ENCODE assay signal across 15 cellular contexts in genomic region chr13:20796791-20797513, GRCh38. TPM values are rescaled to one million over a fixed set of nuclear protein-coding genes. Genes with fewer than 3 reads are reported as not detected.
DNase-seq lines count a peak whose midpoint lies in the region; ATAC-seq and TF ChIP-seq lines count a peak whose summit lies in the region.
"Had no signal": no experiment of that assay in that cellular context is flagged by ENCODE, and none has a peak within 500 bp of the region (broad histone marks: within the 10 kb centered on the region; RNA-seq: fewer than 3 reads in every experiment).

No MANE protein-coding gene starts in this region.

- no peaks in the 10 kb centered on the region for H3K9me3 Mint-ChIP-seq in HFFc6
- no peaks in the 10 kb centered on the region for H3K9me3 Mint-ChIP-seq in naive B cell
- H3K9me3 Mint-ChIP-seq in natural killer cell treated with Interleukin-12 subunit alpha and Interleukin-12 subunit beta and Interleukin-15 and Interleukin-18, amount 100 ng/mL, for 72 hours, result no peaks in the 10 kb centered on the region
- H3K9me3 Mint-ChIP-seq: activated naive CD4-positive, alpha-beta T cell treated with anti-CD3 and anti-CD28 coated beads for 36 hours had no signal

- H3K27me3 Mint-ChIP-seq in HFFc6 (ENCODE audit: insufficient read depth), result no peaks in the 10 kb centered on the region
- no peaks in the 10 kb centered on the region for H3K27me3 Mint-ChIP-seq in naive B cell
- H3K27me3 Mint-ChIP-seq in natural killer cell treated with Interleukin-12 subunit alpha and Interleukin-12 subunit beta and Interleukin-15 and Interleukin-18, amount 100 ng/mL, for 72 hours, result no peaks in the 10 kb centered on the region

- H3K36me3 ChIP-seq in adipocyte (ENCODE audit: control insufficient read depth, insufficient read depth, low read length, severe bottlenecking), result peaks cover 21% of the 10 kb centered on the region

- H3K9ac ChIP-seq in adipocyte (ENCODE audit: low read length), result peak overlapping the region; percentile 3

- H3K4me1 Mint-ChIP-seq in HFFc6 (ENCODE audit: low read depth), result peaks cover 34% of the 10 kb centered on the region
- peaks cover 4 to 18% (median 11%) of the 10 kb centered on the region in 3 donors for H3K4me1 Mint-ChIP-seq in naive B cell
- H3K4me1 Mint-ChIP-seq in natural killer cell treated with Interleukin-12 subunit alpha and Interleukin-12 subunit beta and Interleukin-15 and Interleukin-18, amount 100 ng/mL, for 72 hours (ENCODE audit: low read depth in 2 of 2), result peaks cover 0 to 7% of the 10 kb centered on the region in 2 donors

- H3K27ac Mint-ChIP-seq in HFFc6 (peak overlapping the region; percentile 83), naive B cell (peak overlapping the region in 4 of 6 donors; percentile 38 to 78 (median 59))
- H3K27ac Mint-ChIP-seq in natural killer cell treated with Interleukin-12 subunit alpha and Interleukin-12 subunit beta and Interleukin-15 and Interleukin-18, amount 100 ng/mL, for 72 hours, result no peak overlapping the region
- H3K27ac Mint-ChIP-seq: activated naive CD4-positive, alpha-beta T cell treated with anti-CD3 and anti-CD28 coated beads for 36 hours had no signal

- peaks cover 16% of the 10 kb centered on the region for H3K4me1 ChIP-seq in adipocyte (ENCODE audit: control insufficient read depth, insufficient read depth, low read length)
- H3K4me1 ChIP-seq: colonic mucosa had no signal

- H3K4me3 ChIP-seq in adipocyte (ENCODE audit: low read length), result no peak overlapping the region
- H3K4me3 ChIP-seq: colonic mucosa, K562 had no signal

- TF ChIP-seq CTCF in HFFc6 (IDR thresholded peaks at IDR 0.05), result no peak

- ATAC-seq in naive B cell (ENCODE audit: low read depth in 2 of 2), result no peak
- ATAC-seq in natural killer cell treated with Interleukin-12 subunit alpha and Interleukin-12 subunit beta and Interleukin-15 and Interleukin-18, amount 100 ng/mL, for 72 hours, result no peak
- ATAC-seq: K562 had no signal

- peaks cover 28% of the 10 kb centered on the region for H3K36me3 Mint-ChIP-seq in HFFc6 (ENCODE audit: low read depth)
- H3K36me3 Mint-ChIP-seq in naive B cell, result peaks cover 0 to 13% of the 10 kb centered on the region in 2 donors
- H3K36me3 Mint-ChIP-seq in natural killer cell treated with Interleukin-12 subunit alpha and Interleukin-12 subunit beta and Interleukin-15 and Interleukin-18, amount 100 ng/mL, for 72 hours, result peaks cover 20% of the 10 kb centered on the region

- H3K9me3 ChIP-seq in adipocyte (ENCODE audit: control insufficient read depth, low read length), result no peaks in the 10 kb centered on the region
- H3K9me3 ChIP-seq: colonic mucosa had no signal

- H3K27me3 ChIP-seq in adipocyte (replicated peaks; ENCODE audit: control insufficient read depth, insufficient read depth, low read length), result no peaks in the 10 kb centered on the region
- H3K27me3 ChIP-seq: colonic mucosa had no signal

- DNase-seq in AG20443 (ENCODE audit: low spot score) (peak; percentile 26), HFFc6 (peak; percentile 60), adipocyte (ENCODE audit: low read depth) (peak; percentile 36), naive B cell (no peak), NCI-H446 (lab: John Stamatoyannopoulos, UW) (no peak), UCSD-AML1 (lab: John Stamatoyannopoulos, UW; ENCODE audit: unreplicated experiment) (no peak)
- DNase-seq in activated CD4-positive, alpha-beta T cell treated with anti-CD3 and anti-CD28 coated beads, Interleukin-2, amount 50 U/mL, for 4 hours, result no peak
- DNase-seq in natural killer cell treated with Interleukin-12 subunit alpha and Interleukin-12 subunit beta and Interleukin-15 and Interleukin-18, amount 100 ng/mL, for 72 hours (ENCODE audit: low spot score), result no peak
- DNase-seq: activated naive CD4-positive, alpha-beta T cell treated with anti-CD3 and anti-CD28 coated beads for 36 hours; colonic mucosa; COR-L47; glutamatergic neuron; H7; mammary epithelial cell had no signal

- peak overlapping the region; percentile 33; the same call in 1 of the 2 replicates for H3K4me3 Mint-ChIP-seq in HFFc6
- H3K4me3 Mint-ChIP-seq in naive B cell, result peak overlapping the region in 1 of 8 donors; percentile 29
- no peak overlapping the region for H3K4me3 Mint-ChIP-seq in natural killer cell treated with Interleukin-12 subunit alpha and Interleukin-12 subunit beta and Interleukin-15 and Interleukin-18, amount 100 ng/mL, for 72 hours
- H3K4me3 Mint-ChIP-seq: activated naive CD4-positive, alpha-beta T cell treated with anti-CD3 and anti-CD28 coated beads for 36 hours had no signal

RNA-seq across cellular contexts. Expression of gene EEF1AKMT1, which starts 23.2 kb away (rescaled TPM):
- 10 to 100 TPM; 10.7 to 17.1 (median 13.0) TPM for total RNA-seq in HFFc6 (2021; fragmentation: NEBNext Ultra II Directional; extraction: Animal tissue kit (Norgen Biotek cat#: 25700))
- polyA plus RNA-seq in naive B cell (ENCODE audit: low read depth in 6 of 6), result 10 to 100 TPM in 5 of 6 donors, 1 to 10 TPM in 1; 5.5 to 14.8 (median 12.2) TPM
- total RNA-seq in natural killer cell treated with Interleukin-12 subunit alpha and Interleukin-12 subunit beta and Interleukin-15 and Interleukin-18, amount 100 ng/mL, for 72 hours, result 10 to 100 TPM; 11.0 to 12.6 TPM

Comparison
In these comparisons a context has a peak if more than half of its experiments do, and no peak if none do; other contexts are left out.
1. DNase-seq: peak in AG20443 (single experiment), HFFc6 (single experiment) and adipocyte (single experiment); none in naive B cell (single experiment), NCI-H446 (0 of 2), activated CD4-positive, alpha-beta T cell treated with anti-CD3 and anti-CD28 coated beads, Interleukin-2, amount 50 U/mL, for 4 hours (0 of 2), natural killer cell treated with Interleukin-12 subunit alpha and Interleukin-12 subunit beta and Interleukin-15 and Interleukin-18, amount 100 ng/mL, for 72 hours (single experiment) and UCSD-AML1 (single experiment).
2. H3K27ac Mint-ChIP-seq: peak in HFFc6 (single experiment) and naive B cell (4 of 6); none in natural killer cell treated with Interleukin-12 subunit alpha and Interleukin-12 subunit beta and Interleukin-15 and Interleukin-18, amount 100 ng/mL, for 72 hours (0 of 2).